ENCODE assay signal across 8 cellular contexts in the genomic region with DNA sequence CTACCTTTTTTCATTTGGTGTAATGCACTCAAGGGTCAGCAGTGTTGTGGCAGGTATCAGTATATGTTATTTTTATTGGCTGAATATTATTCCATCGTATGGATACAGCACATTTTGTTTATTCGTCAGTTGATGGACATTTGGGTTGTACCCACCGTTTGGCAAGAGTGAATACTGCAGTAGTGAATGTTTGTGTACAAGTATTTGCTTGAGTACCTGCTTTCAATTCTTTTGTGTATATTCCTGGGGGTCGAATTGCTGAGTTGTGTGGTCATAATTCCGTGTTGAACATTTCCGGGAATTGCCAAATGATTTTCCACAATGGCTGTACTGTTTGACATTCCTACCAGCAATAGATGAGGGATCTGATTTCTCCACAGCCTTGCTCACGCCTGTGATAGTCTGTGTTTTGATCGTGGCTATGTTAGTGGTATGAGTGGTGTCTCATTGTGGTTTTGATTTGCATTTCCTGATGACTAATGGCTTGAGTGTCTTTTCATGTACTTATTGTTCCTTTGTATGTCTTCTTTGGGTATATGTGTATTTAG.
A peak's percentile ranks its signal among the peaks of the same experiment; 100 is the strongest.
DNase-seq lines count a peak whose midpoint lies in the region; ATAC-seq and TF ChIP-seq lines count a peak whose summit lies in the region.

No MANE protein-coding gene starts in this region.

- peaks cover 2% of the 10 kb centered on the region for H3K36me3 Mint-ChIP-seq in osteocyte (ENCODE audit: unreplicated experiment)

- H3K27ac ChIP-seq in left ventricle myocardium inferior (replicated peaks) = no peak overlapping the region

- peak; percentile 62 for DNase-seq in GM03348 (ENCODE audit: low spot score)
- peak; percentile 67 for DNase-seq in NCI-H1048 (lab: John Stamatoyannopoulos, UW)
- peak; percentile 38 for DNase-seq in brain pericyte (ENCODE audit: low read depth, low spot score)
- DNase-seq in osteocyte (ENCODE audit: extremely low spot score, unreplicated experiment) = peak; percentile 42
- no peak for DNase-seq in H7
- DNase-seq in left ventricle myocardium inferior = no peak

- H3K4me3 ChIP-seq in H7 (ENCODE audit: insufficient read depth, low read depth, low read length) (no peak overlapping the region), left ventricle myocardium inferior (no peak overlapping the region)

- H3K4me3 Mint-ChIP-seq in osteocyte (ENCODE audit: unreplicated experiment) = peak overlapping the region; percentile 45

- no peaks in the 10 kb centered on the region for H3K27me3 Mint-ChIP-seq in osteocyte (ENCODE audit: unreplicated experiment)

- H3K4me1 ChIP-seq in left ventricle myocardium inferior = peaks cover 16% of the 10 kb centered on the region

- no peaks in the 10 kb centered on the region for H3K9me3 ChIP-seq in left ventricle myocardium inferior (replicated peaks)

- H3K27ac Mint-ChIP-seq in osteocyte (ENCODE audit: unreplicated experiment) = peak overlapping the region; percentile 87

- H3K27me3 ChIP-seq in H7 (ENCODE audit: control insufficient read depth, insufficient read depth, low read length) (no peaks in the 10 kb centered on the region), left ventricle myocardium inferior (ENCODE audit: low read depth) (no peaks in the 10 kb centered on the region)

- TF ChIP-seq CTCF in osteocyte (IDR thresholded peaks at IDR 0.05) = no peak
- no peak for TF ChIP-seq CTCF in left ventricle myocardium inferior (IDR thresholded peaks at IDR 0.05; ENCODE audit: borderline replicate concordance)

- ATAC-seq in GM19455 (IDR thresholded peaks at IDR 0.05; ENCODE audit: unreplicated experiment) = no peak
- ATAC-seq in GM21526 (IDR thresholded peaks at IDR 0.05; ENCODE audit: low FRiP score, unreplicated experiment) = no peak

- H3K36me3 ChIP-seq in H7 (replicated peaks; ENCODE audit: control insufficient read depth, insufficient read depth, low read length) (no peaks in the 10 kb centered on the region), left ventricle myocardium inferior (no peaks in the 10 kb centered on the region)

- intact Hi-C loops in left ventricle myocardium inferior (cut with micrococcal nuclease) = no loop called here

- no peaks in the 10 kb centered on the region for H3K9me3 Mint-ChIP-seq in osteocyte (ENCODE audit: unreplicated experiment)

- H3K4me1 Mint-ChIP-seq in osteocyte (ENCODE audit: unreplicated experiment) = peaks cover 57% of the 10 kb centered on the region

Comparison
In these comparisons a context has a peak if more than half of its experiments do, and no peak if none do; other contexts are left out.
1. DNase-seq: peak in GM03348 (single experiment), NCI-H1048 (single experiment), brain pericyte (single experiment) and osteocyte (single experiment); none in H7 (single experiment) and left ventricle myocardium inferior (single experiment).